In the genomic region with DNA sequence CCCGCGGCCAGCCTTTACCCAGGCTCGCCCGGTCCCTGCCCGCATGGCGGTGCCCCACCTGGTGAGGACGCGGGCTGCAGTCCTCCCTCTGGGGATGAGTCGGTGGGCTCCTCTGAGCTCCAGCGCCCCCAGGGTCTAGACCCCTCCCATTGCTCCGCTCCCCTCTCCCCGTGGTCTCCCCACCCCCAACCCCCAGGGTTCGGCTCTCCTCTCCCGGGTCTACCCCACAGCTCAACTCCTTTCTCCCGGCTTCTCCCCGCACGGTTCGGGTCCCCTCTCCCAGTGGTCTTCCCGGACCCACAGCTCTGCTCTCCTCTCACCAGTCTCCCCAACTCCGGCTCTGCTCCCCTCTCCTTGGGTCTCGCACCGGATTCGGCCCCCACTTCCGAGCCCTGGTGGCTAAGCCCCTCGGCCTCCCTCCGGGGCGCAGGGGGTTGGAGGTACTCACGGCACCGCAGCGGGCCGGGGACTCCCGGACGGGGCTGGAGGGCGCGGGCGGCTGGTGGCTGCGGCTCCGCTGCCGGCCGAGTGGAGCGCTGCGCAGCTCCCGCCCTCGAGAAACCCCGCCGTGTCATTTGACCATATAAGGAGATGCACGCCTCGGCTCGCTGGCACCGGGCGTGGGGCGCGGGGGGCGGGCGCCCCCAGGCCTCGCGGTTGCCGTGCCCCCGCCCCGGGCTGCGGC, we compare ENCODE assay signal across 1 cellular context.
TF ChIP-seq lines count a peak whose summit lies in the region.

A gene with protein sequence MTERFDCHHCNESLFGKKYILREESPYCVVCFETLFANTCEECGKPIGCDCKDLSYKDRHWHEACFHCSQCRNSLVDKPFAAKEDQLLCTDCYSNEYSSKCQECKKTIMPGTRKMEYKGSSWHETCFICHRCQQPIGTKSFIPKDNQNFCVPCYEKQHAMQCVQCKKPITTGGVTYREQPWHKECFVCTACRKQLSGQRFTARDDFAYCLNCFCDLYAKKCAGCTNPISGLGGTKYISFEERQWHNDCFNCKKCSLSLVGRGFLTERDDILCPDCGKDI (minus strand): TSS at position 530 of the 685 bp plus-strand sequence. CDS start 12,535 bp downstream, outside the sequence.

TF ChIP-seq in liver, 16 proteins besides CTCF, POLR2A, EP300 and RAD21 (continued from another document):
- TF ChIP-seq ZBTB33 (IDR thresholded peaks at IDR 0.05), result no peak
